In the genomic region with DNA sequence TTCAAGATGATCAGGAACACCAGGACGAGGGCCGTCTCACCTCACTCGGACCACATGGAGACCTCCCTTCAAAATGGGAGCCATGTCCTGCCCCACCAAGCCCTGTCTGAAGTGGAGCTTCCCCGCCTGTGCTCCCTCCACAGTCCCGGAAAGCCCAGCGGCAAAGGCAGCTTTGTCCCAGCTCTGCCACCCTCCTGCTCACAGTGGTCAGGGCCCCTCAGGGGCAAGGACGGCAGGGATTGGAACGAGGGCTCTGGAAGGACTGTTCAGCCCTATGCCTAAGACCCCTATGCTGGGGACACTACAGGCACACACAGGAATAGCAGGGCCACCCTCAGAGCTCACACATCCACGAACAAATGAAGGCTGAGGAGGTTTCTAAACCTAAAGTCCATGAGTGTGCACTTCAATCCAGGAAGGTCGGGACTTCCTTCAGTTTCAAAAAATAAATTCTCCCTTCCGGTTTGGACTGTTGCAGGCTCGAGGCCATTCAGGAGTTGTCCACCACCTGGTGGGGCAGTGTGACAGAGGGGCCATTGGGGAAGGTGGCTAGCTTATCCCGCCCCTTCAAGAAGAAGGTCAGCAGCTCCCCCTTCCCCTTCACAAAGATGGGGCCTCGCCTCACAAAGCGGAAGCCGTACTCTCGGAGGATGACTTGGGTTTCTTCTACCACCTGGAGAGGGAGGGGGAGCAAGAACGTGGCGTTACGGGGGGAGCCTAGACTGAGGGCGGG, we compare ENCODE assay signal across 2 cellular contexts.
A peak's percentile ranks its signal among the peaks of the same experiment; 100 is the strongest.
TF ChIP-seq lines count a peak whose summit lies in the region.

No MANE protein-coding gene starts in this region.

TF ChIP-seq in HepG2, 621 proteins besides CTCF, POLR2A, EP300 and RAD21:
- TF ChIP-seq, protein P1, sequence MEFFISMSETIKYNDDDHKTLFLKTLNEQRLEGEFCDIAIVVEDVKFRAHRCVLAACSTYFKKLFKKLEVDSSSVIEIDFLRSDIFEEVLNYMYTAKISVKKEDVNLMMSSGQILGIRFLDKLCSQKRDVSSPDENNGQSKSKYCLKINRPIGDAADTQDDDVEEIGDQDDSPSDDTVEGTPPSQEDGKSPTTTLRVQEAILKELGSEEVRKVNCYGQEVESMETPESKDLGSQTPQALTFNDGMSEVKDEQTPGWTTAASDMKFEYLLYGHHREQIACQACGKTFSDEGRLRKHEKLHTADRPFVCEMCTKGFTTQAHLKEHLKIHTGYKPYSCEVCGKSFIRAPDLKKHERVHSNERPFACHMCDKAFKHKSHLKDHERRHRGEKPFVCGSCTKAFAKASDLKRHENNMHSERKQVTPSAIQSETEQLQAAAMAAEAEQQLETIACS (CRISPR knock-in tag; IDR thresholded peaks at IDR 0.05): no peak
- TF ChIP-seq ZNF768 (CRISPR knock-in tag; IDR thresholded peaks at IDR 0.05): peak; percentile 14; the same call in 1 of the 2 replicates
- TF ChIP-seq RBM22 (optimal IDR thresholded peaks at IDR 0.05; ENCODE audit: low read length): peak; percentile 58

TF ChIP-seq in GM12878, 131 proteins besides CTCF, POLR2A, EP300 and RAD21:
- TF ChIP-seq CEBPB (IDR thresholded peaks at IDR 0.05; ENCODE audit: borderline replicate concordance in 1 of 2, low read depth in 2 of 2, low read length in 2 of 2): no peak
- TF ChIP-seq, protein P2, sequence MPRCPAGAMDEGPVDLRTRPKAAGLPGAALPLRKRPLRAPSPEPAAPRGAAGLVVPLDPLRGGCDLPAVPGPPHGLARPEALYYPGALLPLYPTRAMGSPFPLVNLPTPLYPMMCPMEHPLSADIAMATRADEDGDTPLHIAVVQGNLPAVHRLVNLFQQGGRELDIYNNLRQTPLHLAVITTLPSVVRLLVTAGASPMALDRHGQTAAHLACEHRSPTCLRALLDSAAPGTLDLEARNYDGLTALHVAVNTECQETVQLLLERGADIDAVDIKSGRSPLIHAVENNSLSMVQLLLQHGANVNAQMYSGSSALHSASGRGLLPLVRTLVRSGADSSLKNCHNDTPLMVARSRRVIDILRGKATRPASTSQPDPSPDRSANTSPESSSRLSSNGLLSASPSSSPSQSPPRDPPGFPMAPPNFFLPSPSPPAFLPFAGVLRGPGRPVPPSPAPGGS (IDR thresholded peaks at IDR 0.05; ENCODE audit: borderline replicate concordance, insufficient read depth, low read depth, low read length, poor library complexity, severe bottlenecking): peak; percentile 1
